Comparison of ENCODE assay signal across 10 cellular contexts in the genomic region with DNA sequence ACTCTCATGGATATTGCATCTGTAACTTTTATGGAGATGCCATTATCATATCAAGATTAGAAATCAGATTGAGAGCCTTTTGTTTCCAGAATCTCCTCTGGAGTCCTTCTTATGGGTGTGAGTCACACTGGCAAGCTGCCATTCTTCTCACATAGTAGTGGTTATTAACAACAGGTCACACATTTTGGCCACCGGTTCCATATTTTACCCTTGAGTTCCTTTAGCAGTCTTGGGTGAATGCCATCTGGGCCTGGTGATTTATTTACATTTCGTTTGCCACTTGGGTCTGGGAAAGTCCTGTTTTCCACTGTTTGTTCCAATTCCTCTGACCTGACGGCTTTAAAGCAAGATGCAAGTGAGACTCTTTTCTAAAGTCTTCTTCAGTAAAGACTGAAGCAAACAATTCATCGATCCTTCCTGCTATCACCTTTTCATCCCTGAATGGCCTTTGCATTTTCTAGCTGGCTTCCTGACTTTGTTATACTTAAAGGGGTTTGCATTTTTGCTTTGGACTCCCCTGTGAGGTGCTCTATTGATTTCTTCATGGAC.
DNase-seq lines count a peak whose midpoint lies in the region; ATAC-seq lines count a peak whose summit lies in the region.
"Had no signal": no experiment of that assay in that cellular context is flagged by ENCODE, and none has a peak within 500 bp of the region (broad histone marks: within the 10 kb centered on the region; RNA-seq: fewer than 3 reads in every experiment).

No MANE protein-coding gene starts in this region.

- H3K27ac ChIP-seq in SJSA1: no peak overlapping the region

- no peaks in the 10 kb centered on the region for H3K9me3 ChIP-seq in SJSA1 (replicated peaks)

- DNase-seq in left cardiac atrium (peak; percentile 60), Right ventricle myocardium superior (no peak), SJSA1 (ENCODE audit: low read depth in 1 of 2, low spot score in 2 of 2) (peak; percentile 41 to 65), glomerular visceral epithelial cell (ENCODE audit: extremely low spot score) (peak; percentile 100), ureter (ENCODE audit: low spot score) (peak; percentile 43)
- no peak for DNase-seq in activated CD4-positive, alpha-beta T cell treated with anti-CD3 and anti-CD28 coated beads, Interleukin-2, amount 50 U/mL, for 48 hours
- no peak for DNase-seq in activated naive CD4-positive, alpha-beta T cell treated with Interleukin-2 at 50 U/mL for 16 hours
- no peak for DNase-seq in activated CD8-positive, alpha-beta memory T cell treated with anti-CD3 and anti-CD28 coated beads, Interleukin-2, amount 10 ng/mL, durations not matched to agents 7 days and 5 days
- DNase-seq: activated CD4-positive, alpha-beta T cell treated with anti-CD3 and anti-CD28 coated beads, Interleukin-2, amount 50 U/mL, for 1 hour; stimulated activated naive CD4-positive, alpha-beta T cell treated with Interleukin-2 at 50 U/mL for 16 hours had no signal

- H3K9me3 Mint-ChIP-seq in activated CD8-positive, alpha-beta memory T cell treated with anti-CD3 and anti-CD28 coated beads, Interleukin-2, amount 10 ng/mL, durations not matched to agents 7 days and 5 days (ENCODE audit: low read depth): no peaks in the 10 kb centered on the region

- peaks cover 14% of the 10 kb centered on the region for H3K27me3 Mint-ChIP-seq in activated CD8-positive, alpha-beta memory T cell treated with anti-CD3 and anti-CD28 coated beads, Interleukin-2, amount 10 ng/mL, durations not matched to agents 7 days and 5 days

- intact Hi-C loops in left cardiac atrium (cut with DNase I) (no loop called here), Right ventricle myocardium superior (cut with DNase I) (no loop called here)

- no peaks in the 10 kb centered on the region for H3K27me3 ChIP-seq in SJSA1 (replicated peaks)

- no peak overlapping the region for H3K4me3 ChIP-seq in SJSA1

- no peaks in the 10 kb centered on the region for H3K36me3 ChIP-seq in SJSA1

- H3K4me1 Mint-ChIP-seq in activated CD8-positive, alpha-beta memory T cell treated with anti-CD3 and anti-CD28 coated beads, Interleukin-2, amount 10 ng/mL, durations not matched to agents 7 days and 5 days: no peaks in the 10 kb centered on the region

- H3K4me3 Mint-ChIP-seq in activated CD8-positive, alpha-beta memory T cell treated with anti-CD3 and anti-CD28 coated beads, Interleukin-2, amount 10 ng/mL, durations not matched to agents 7 days and 5 days: no peak overlapping the region

- no peaks in the 10 kb centered on the region for H3K36me3 Mint-ChIP-seq in activated CD8-positive, alpha-beta memory T cell treated with anti-CD3 and anti-CD28 coated beads, Interleukin-2, amount 10 ng/mL, durations not matched to agents 7 days and 5 days

- CTCF ChIA-PET in activated CD8-positive, alpha-beta memory T cell treated with anti-CD3 and anti-CD28 coated beads, Interleukin-2, amount 10 ng/mL, durations not matched to agents 7 days and 5 days (lab: Charles Lee): no interaction called here

- H3K27ac Mint-ChIP-seq in activated CD8-positive, alpha-beta memory T cell treated with anti-CD3 and anti-CD28 coated beads, Interleukin-2, amount 10 ng/mL, durations not matched to agents 7 days and 5 days: no peak overlapping the region

- ATAC-seq in left cardiac atrium (peak in 1 of 2 donors; percentile 40), Right ventricle myocardium superior (ENCODE audit: poor library complexity) (no peak)
- no peak for ATAC-seq in activated CD8-positive, alpha-beta memory T cell treated with anti-CD3 and anti-CD28 coated beads, Interleukin-2, amount 10 ng/mL, durations not matched to agents 7 days and 5 days

- H3K4me1 ChIP-seq in SJSA1 (replicated peaks): peaks cover 12% of the 10 kb centered on the region

Comparison
In these comparisons a context has a peak if more than half of its experiments do, and no peak if none do; other contexts are left out.
1. DNase-seq: peak in left cardiac atrium (single experiment), SJSA1 (2 of 2), glomerular visceral epithelial cell (single experiment) and ureter (single experiment); none in Right ventricle myocardium superior (single experiment), activated CD4-positive, alpha-beta T cell treated with anti-CD3 and anti-CD28 coated beads, Interleukin-2, amount 50 U/mL, for 48 hours (0 of 2), activated naive CD4-positive, alpha-beta T cell treated with Interleukin-2 at 50 U/mL for 16 hours (single experiment) and activated CD8-positive, alpha-beta memory T cell treated with anti-CD3 and anti-CD28 coated beads, Interleukin-2, amount 10 ng/mL, durations not matched to agents 7 days and 5 days (single experiment).